In genomic region chrX:68409154-68409553, GRCh38 we compare ENCODE assay signal across 22 cellular contexts. TPM values are rescaled to one million over a fixed set of nuclear protein-coding genes. Genes with fewer than 3 reads are reported as not detected.
DNase-seq lines count a peak whose midpoint lies in the region; ATAC-seq, FAIRE-seq and TF ChIP-seq lines count a peak whose summit lies in the region.
"Had no signal": no experiment of that assay in that cellular context is flagged by ENCODE, and none has a peak within 500 bp of the region (broad histone marks: within the 10 kb centered on the region; RNA-seq: fewer than 3 reads in every experiment).

No MANE protein-coding gene starts in this region.

- H3K9me3 ChIP-seq in right atrium auricular region = no peaks in the 10 kb centered on the region

- no peaks in the 10 kb centered on the region for H3K36me3 ChIP-seq in right atrium auricular region

- TF ChIP-seq CTCF in right atrium auricular region (IDR thresholded peaks at IDR 0.05) = no peak
- no peak for TF ChIP-seq CTCF in VCaP (conservative IDR thresholded peaks at IDR 0.05)

- FAIRE-seq in GM12892 (lab: Jason Lieb, UNC) = no peak
- FAIRE-seq: GM12891, HTR-8/SVneo had no signal

- peak; percentile 88 for ATAC-seq in Right ventricle myocardium superior (ENCODE audit: poor library complexity)
- peak; percentile 94 for ATAC-seq in left ventricle myocardium superior
- ATAC-seq: SK-N-SH treated with all-trans-retinoic acid at 6 μM for 48 hours had no signal

- no peak overlapping the region for H3K4me3 ChIP-seq in right atrium auricular region

- H3K4me1 ChIP-seq in right atrium auricular region = no peaks in the 10 kb centered on the region

- TF ChIP-seq POLR2A in GM12892 (IDR thresholded peaks at IDR 0.05; ENCODE audit: low read depth, low read length) = no peak

- H3K27ac ChIP-seq in right atrium auricular region (peak overlapping the region in 1 of 2 donors; percentile 31), VCaP (peak overlapping the region; percentile 30)

- intact Hi-C loops in Right ventricle myocardium superior (cut with DNase I) = no loop called here
- intact Hi-C loops in left ventricle myocardium superior (cut with micrococcal nuclease) = no loop called here

- DNase-seq in Right ventricle myocardium superior (no peak), right atrium auricular region (ENCODE audit: low spot score) (no peak), left ventricle myocardium superior (no peak), superior temporal gyrus (ENCODE audit: extremely low spot score) (peak; percentile 22), GM12892 (ENCODE audit: insufficient read length) (no peak), NK-92 (lab: John Stamatoyannopoulos, UW; ENCODE audit: unreplicated experiment) (no peak), hypothalamus (lab: John Stamatoyannopoulos, UW) (no peak)
- DNase-seq: AML-193, DND-41, GOT3, KG1, NCI-H1092 treated with DMSO at 0.1 percent for 48 hours, NCI-H1436 treated with DMSO at 0.1 percent for 48 hours, NCI-H2029 treated with DMSO at 0.1 percent for 48 hours, NCI-H226, NCI-H774, OCI-M1, SHP77 treated with DMSO at 0.1 percent for 48 hours had no signal

- H3K27me3 ChIP-seq in right atrium auricular region = no peaks in the 10 kb centered on the region

RNA-seq across cellular contexts. Expression of gene OPHN1, which starts 24.1 kb away (rescaled TPM):
- total RNA-seq in Right ventricle myocardium superior = 4.3 TPM
- 1 to 10 TPM; 2.5 to 4.3 TPM for total RNA-seq in right atrium auricular region
- 3.8 TPM for total RNA-seq in left ventricle myocardium superior
- not detected for polyA plus RNA-seq in GM12892 (2012; ENCODE audit: missing spikeins)
